ENCODE assay signal across 2 cellular contexts in the genomic region with DNA sequence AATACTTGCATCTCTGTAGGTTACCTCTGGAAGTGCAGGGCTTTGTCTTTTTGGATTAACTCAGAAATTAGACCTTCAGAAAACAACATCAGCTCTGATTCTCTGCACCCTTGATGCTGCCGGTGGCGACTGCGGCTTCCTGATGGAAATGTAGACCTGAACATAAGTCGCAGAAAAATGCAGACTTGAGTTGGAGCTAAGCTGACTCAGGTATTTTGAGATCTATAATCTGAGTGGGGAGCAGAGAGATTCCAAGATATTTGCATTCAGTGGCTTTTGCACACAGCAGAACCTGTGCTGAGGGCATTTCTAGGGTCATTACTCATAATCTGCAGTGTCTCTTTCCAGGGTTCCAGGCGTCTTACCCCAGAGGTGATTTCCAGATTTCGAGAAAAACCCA.
TF ChIP-seq lines count a peak whose summit lies in the region.

No MANE protein-coding gene starts in this region.

TF ChIP-seq in IMR-90, 13 proteins besides CTCF, POLR2A, EP300 and RAD21:
- TF ChIP-seq, protein P1, sequence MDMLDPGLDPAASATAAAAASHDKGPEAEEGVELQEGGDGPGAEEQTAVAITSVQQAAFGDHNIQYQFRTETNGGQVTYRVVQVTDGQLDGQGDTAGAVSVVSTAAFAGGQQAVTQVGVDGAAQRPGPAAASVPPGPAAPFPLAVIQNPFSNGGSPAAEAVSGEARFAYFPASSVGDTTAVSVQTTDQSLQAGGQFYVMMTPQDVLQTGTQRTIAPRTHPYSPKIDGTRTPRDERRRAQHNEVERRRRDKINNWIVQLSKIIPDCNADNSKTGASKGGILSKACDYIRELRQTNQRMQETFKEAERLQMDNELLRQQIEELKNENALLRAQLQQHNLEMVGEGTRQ (IDR thresholded peaks at IDR 0.05; ENCODE audit: low read depth, low read length), result no peak
- TF ChIP-seq FOS (IDR thresholded peaks at IDR 0.05; ENCODE audit: low read depth, low read length) (no peak), MAFK (IDR thresholded peaks at IDR 0.05; ENCODE audit: low read depth, low read length) (peak; percentile 20; the same call in 1 of the 2 replicates)

TF ChIP-seq in K562, 482 proteins besides CTCF, POLR2A, EP300 and RAD21:
- TF ChIP-seq ZNF316 (IDR thresholded peaks at IDR 0.05) (peak; percentile 9; the same call in 1 of the 2 replicates), C11orf30 (IDR thresholded peaks at IDR 0.05; ENCODE audit: low read depth) (peak; percentile 21; the same call in 1 of the 2 replicates)
- TF ChIP-seq, protein P2, sequence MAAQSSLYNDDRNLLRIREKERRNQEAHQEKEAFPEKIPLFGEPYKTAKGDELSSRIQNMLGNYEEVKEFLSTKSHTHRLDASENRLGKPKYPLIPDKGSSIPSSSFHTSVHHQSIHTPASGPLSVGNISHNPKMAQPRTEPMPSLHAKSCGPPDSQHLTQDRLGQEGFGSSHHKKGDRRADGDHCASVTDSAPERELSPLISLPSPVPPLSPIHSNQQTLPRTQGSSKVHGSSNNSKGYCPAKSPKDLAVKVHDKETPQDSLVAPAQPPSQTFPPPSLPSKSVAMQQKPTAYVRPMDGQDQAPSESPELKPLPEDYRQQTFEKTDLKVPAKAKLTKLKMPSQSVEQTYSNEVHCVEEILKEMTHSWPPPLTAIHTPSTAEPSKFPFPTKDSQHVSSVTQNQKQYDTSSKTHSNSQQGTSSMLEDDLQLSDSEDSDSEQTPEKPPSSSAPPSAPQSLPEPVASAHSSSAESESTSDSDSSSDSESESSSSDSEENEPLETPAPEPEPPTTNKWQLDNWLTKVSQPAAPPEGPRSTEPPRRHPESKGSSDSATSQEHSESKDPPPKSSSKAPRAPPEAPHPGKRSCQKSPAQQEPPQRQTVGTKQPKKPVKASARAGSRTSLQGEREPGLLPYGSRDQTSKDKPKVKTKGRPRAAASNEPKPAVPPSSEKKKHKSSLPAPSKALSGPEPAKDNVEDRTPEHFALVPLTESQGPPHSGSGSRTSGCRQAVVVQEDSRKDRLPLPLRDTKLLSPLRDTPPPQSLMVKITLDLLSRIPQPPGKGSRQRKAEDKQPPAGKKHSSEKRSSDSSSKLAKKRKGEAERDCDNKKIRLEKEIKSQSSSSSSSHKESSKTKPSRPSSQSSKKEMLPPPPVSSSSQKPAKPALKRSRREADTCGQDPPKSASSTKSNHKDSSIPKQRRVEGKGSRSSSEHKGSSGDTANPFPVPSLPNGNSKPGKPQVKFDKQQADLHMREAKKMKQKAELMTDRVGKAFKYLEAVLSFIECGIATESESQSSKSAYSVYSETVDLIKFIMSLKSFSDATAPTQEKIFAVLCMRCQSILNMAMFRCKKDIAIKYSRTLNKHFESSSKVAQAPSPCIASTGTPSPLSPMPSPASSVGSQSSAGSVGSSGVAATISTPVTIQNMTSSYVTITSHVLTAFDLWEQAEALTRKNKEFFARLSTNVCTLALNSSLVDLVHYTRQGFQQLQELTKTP (IDR thresholded peaks at IDR 0.05; ENCODE audit: low read depth in 1 of 2, partially characterized antibody in 2 of 2), result no peak
